ENCODE assay signal across 29 cellular contexts in genomic region chr1:107231291-107231690, GRCh38.
"Had no signal": no experiment of that assay in that cellular context is flagged by ENCODE, and none has a peak within 500 bp of the region (broad histone marks: within the 10 kb centered on the region; RNA-seq: fewer than 3 reads in every experiment).

No MANE protein-coding gene starts in this region.

- H3K4me3 ChIP-seq: adrenal gland, ascending aorta, body of pancreas, breast epithelium, cardiac muscle cell had no signal

- H3K27me3 ChIP-seq: adrenal gland, ascending aorta, body of pancreas, brain microvascular endothelial cell, breast epithelium, cardiac muscle cell had no signal

- H3K4me1 ChIP-seq: adrenal gland, ascending aorta, body of pancreas, breast epithelium had no signal

- DNase-seq: activated effector memory CD4-positive, alpha-beta T cell treated with anti-CD3 and anti-CD28 coated beads, Interleukin-2, amount 50 U/mL, for 16 hours; activated effector memory CD4-positive, alpha-beta T cell treated with Interleukin-2 at 50 U/mL for 16 hours; activated gamma-delta T cell; activated gamma-delta T cell treated with Interleukin-2 at 50 U/mL for 16 hours; activated naive CD4-positive, alpha-beta T cell; activated naive CD4-positive, alpha-beta T cell treated with anti-CD3 and anti-CD28 coated beads for 36 hours; activated naive CD4-positive, alpha-beta T cell treated with anti-CD3 and anti-CD28 coated beads, Interleukin-2, amount 10 ng/mL, durations not matched to agents 7 days and 5 days; activated naive CD4-positive, alpha-beta T cell treated with anti-CD3 and anti-CD28 coated beads, Interleukin-2, amount 50 U/mL, for 16 hours; activated naive CD4-positive, alpha-beta T cell treated with Interleukin-2 at 50 U/mL for 16 hours; activated naive CD8-positive, alpha-beta T cell treated with anti-CD3 and anti-CD28 coated beads for 36 hours; activated naive CD8-positive, alpha-beta T cell treated with anti-CD3 and anti-CD28 coated beads, Interleukin-2, amount 10 ng/mL, durations not matched to agents 7 days and 5 days; activated naive CD8-positive, alpha-beta T cell treated with anti-CD3 and anti-CD28 coated beads, Interleukin-2, amount 50 U/mL, for 24 hours; activated T-cell treated with anti-CD3 and anti-CD28 coated beads, Interleukin-2, amount 50 U/mL, for 24 hours; activated T-cell treated with anti-CD3 and anti-CD28 coated beads, Interleukin-2, amount 50 U/mL, for 4 hours; activated T-cell treated with anti-CD3 and anti-CD28 coated beads, Interleukin-2, amount 50 U/mL, for 48 hours; activated T-cell treated with anti-CD3 and anti-CD28 coated beads, Interleukin-2, amount 50 U/mL, for 72 hours; adrenal gland; amniotic stem cell; amygdala; anterior cingulate cortex; aorta; body of pancreas; brain microvascular endothelial cell; caudate nucleus; central memory CD4-positive, alpha-beta T cell; cerebellar nuclear complex had no signal

- H3K9me3 ChIP-seq: adrenal gland, ascending aorta, body of pancreas had no signal

- H3K27ac ChIP-seq: adrenal gland, ascending aorta, body of pancreas, brain microvascular endothelial cell, breast epithelium, cardiac muscle cell had no signal

- H3K36me3 ChIP-seq: adrenal gland, ascending aorta, brain microvascular endothelial cell, breast epithelium, cardiac muscle cell had no signal
